Comparison of ENCODE assay signal across 15 cellular contexts in the genomic region with DNA sequence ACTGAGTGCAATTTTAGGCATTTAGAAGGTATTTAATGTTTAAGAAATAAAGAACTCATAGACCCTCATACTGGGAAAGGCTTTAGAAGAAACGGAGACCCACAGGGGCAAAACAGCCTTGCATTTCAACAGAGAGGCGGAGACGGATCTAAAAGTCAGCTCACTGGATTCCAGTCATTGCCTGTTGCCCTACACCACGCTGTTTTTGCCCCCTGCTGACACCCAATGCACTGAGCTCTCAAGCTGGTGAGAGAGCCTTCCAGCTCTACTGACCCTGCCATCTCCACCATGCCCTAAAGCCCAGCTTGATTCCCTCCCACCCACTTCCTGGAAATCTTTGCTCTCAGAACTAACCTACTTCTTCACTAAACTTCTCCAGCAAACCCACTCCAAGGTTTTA. TPM values are rescaled to one million over a fixed set of nuclear protein-coding genes. Genes with fewer than 3 reads are reported as not detected.
DNase-seq lines count a peak whose midpoint lies in the region; ATAC-seq and TF ChIP-seq lines count a peak whose summit lies in the region.
"Had no signal": no experiment of that assay in that cellular context is flagged by ENCODE, and none has a peak within 500 bp of the region (broad histone marks: within the 10 kb centered on the region; RNA-seq: fewer than 3 reads in every experiment).

No MANE protein-coding gene starts in this region.

- no peak overlapping the region for H3K14ac ChIP-seq in H9 (ENCODE audit: insufficient read depth, low read length)

- H3K4me3 Mint-ChIP-seq in CD8-positive, alpha-beta T cell, result peak overlapping the region; percentile 93
- H3K4me3 Mint-ChIP-seq in H9, result no peak overlapping the region
- H3K4me3 Mint-ChIP-seq in activated CD4-positive, alpha-beta memory T cell treated with anti-CD3 and anti-CD28 coated beads, Interleukin-2, amount 10 ng/mL, durations not matched to agents 7 days and 5 days, result peak overlapping the region; percentile 68
- H3K4me3 Mint-ChIP-seq in naive thymus-derived CD8-positive, alpha-beta T cell, result peak overlapping the region in 9 of 10 donors; percentile 22 to 95 (median 92)

- peak overlapping the region; percentile 97 for H3K27ac Mint-ChIP-seq in CD8-positive, alpha-beta T cell
- H3K27ac Mint-ChIP-seq in H9, result no peak overlapping the region
- peak overlapping the region; percentile 91 for H3K27ac Mint-ChIP-seq in activated CD4-positive, alpha-beta memory T cell treated with anti-CD3 and anti-CD28 coated beads, Interleukin-2, amount 10 ng/mL, durations not matched to agents 7 days and 5 days
- H3K27ac Mint-ChIP-seq in naive thymus-derived CD8-positive, alpha-beta T cell, result peak overlapping the region; percentile 56 to 98 (median 94)

- H2BK20ac ChIP-seq in H9 (ENCODE audit: low read depth, low read length, poor library complexity, severe bottlenecking), result no peak overlapping the region

- H4K8ac ChIP-seq in H9 (replicated peaks; ENCODE audit: insufficient read length, low read depth, low read length), result no peak overlapping the region

- no peak for DNase-seq in CD8-positive, alpha-beta T cell
- DNase-seq in H9, result peak; percentile 45
- DNase-seq in activated CD4-positive, alpha-beta memory T cell treated with anti-CD3 and anti-CD28 coated beads, Interleukin-2, amount 10 ng/mL, durations not matched to agents 7 days and 5 days, result no peak
- DNase-seq in naive thymus-derived CD8-positive, alpha-beta T cell, result no peak
- no peak for DNase-seq in DMS53 (lab: John Stamatoyannopoulos, UW)
- DNase-seq in OCI-M2 (lab: John Stamatoyannopoulos, UW; ENCODE audit: unreplicated experiment), result no peak
- no peak for DNase-seq in activated CD4-positive, CD25-positive, alpha-beta regulatory T cell treated with anti-CD3 and anti-CD28 coated beads, Interleukin-2, amount 50 U/mL, for 72 hours
- DNase-seq: activated CD8-positive, alpha-beta memory T cell treated with anti-CD3 and anti-CD28 coated beads, Interleukin-2, amount 50 U/mL, for 4 hours; COR-L47; dermis blood vessel endothelial cell; NCI-H1105; NCI-H446 treated with DMSO at 0.1 percent for 48 hours; Peyer's patch had no signal

- H3K36me3 ChIP-seq in CD8-positive, alpha-beta T cell (ENCODE audit: insufficient read depth, low read length), result no peaks in the 10 kb centered on the region
- H3K36me3 ChIP-seq: ascending aorta, Peyer's patch had no signal

- H4K20me1 ChIP-seq in H9 (ENCODE audit: control insufficient read depth, insufficient read depth, insufficient read length), result no peaks in the 10 kb centered on the region

- H3K4me1 Mint-ChIP-seq in CD8-positive, alpha-beta T cell (ENCODE audit: low read depth), result peaks cover 57% of the 10 kb centered on the region
- H3K4me1 Mint-ChIP-seq in H9, result peaks cover 14% of the 10 kb centered on the region in 2 experiments
- peaks cover 69% of the 10 kb centered on the region for H3K4me1 Mint-ChIP-seq in activated CD4-positive, alpha-beta memory T cell treated with anti-CD3 and anti-CD28 coated beads, Interleukin-2, amount 10 ng/mL, durations not matched to agents 7 days and 5 days
- H3K4me1 Mint-ChIP-seq in naive thymus-derived CD8-positive, alpha-beta T cell, result peaks cover 20 to 60% (median 49%) of the 10 kb centered on the region in 4 donors

- H2BK120ac ChIP-seq in H9 (ENCODE audit: low read depth, low read length, poor library complexity, severe bottlenecking), result no peak overlapping the region

- H3K27me3 Mint-ChIP-seq in CD8-positive, alpha-beta T cell (ENCODE audit: low read depth), result no peaks in the 10 kb centered on the region
- peaks cover 52% of the 10 kb centered on the region for H3K27me3 Mint-ChIP-seq in H9 (ENCODE audit: low read depth)
- no peaks in the 10 kb centered on the region for H3K27me3 Mint-ChIP-seq in activated CD4-positive, alpha-beta memory T cell treated with anti-CD3 and anti-CD28 coated beads, Interleukin-2, amount 10 ng/mL, durations not matched to agents 7 days and 5 days
- H3K27me3 Mint-ChIP-seq in naive thymus-derived CD8-positive, alpha-beta T cell, result no peaks in the 10 kb centered on the region

- no peak overlapping the region for H3K23ac ChIP-seq in H9 (ENCODE audit: insufficient read length, low read depth, low read length)

- no peaks in the 10 kb centered on the region for H3K9me3 ChIP-seq in CD8-positive, alpha-beta T cell (ENCODE audit: low read length)
- H3K9me3 ChIP-seq in H9 (ENCODE audit: control insufficient read depth, low read depth, low read length), result no peaks in the 10 kb centered on the region
- H3K9me3 ChIP-seq: ascending aorta, Peyer's patch had no signal

- H3K9ac ChIP-seq in H9 (ENCODE audit: extremely low read depth, insufficient read length, low read length), result no peak overlapping the region

- H3K56ac ChIP-seq in H9 (ENCODE audit: insufficient read length, low read depth, low read length), result no peak overlapping the region

- H3K79me2 ChIP-seq in H9 (ENCODE audit: insufficient read depth, low read length), result no peaks in the 10 kb centered on the region

- no peak overlapping the region for H3K4me3 ChIP-seq in CD8-positive, alpha-beta T cell (ENCODE audit: low read depth, low read length)

- no peak overlapping the region for H2BK5ac ChIP-seq in H9 (ENCODE audit: insufficient read length, low read length)

- POLR2A ChIA-PET in CD8-positive, alpha-beta T cell (lab: Charles Lee), result interaction anchor here (1.4 to 23.3 kb wide), 3 partner anchors 8 to 32 kb away, joined by 6 to 377 read pairs (median 298); a partner anchor contains a TSS
- POLR2A ChIA-PET in activated CD4-positive, alpha-beta memory T cell treated with anti-CD3 and anti-CD28 coated beads, Interleukin-2, amount 10 ng/mL, durations not matched to agents 7 days and 5 days (lab: Charles Lee), result interaction anchor here (0.9 to 15.2 kb wide), 6 partner anchors 8 to 75 kb away, joined by 3 to 799 read pairs (median 4); a partner anchor contains a TSS
- POLR2A ChIA-PET in naive thymus-derived CD8-positive, alpha-beta T cell (lab: Charles Lee), result interaction anchor here (1.4 to 34.0 kb wide), 3 partner anchors 8 to 65 kb away, joined by 4 to 1192 read pairs (median 9); a partner anchor contains a TSS

- no peak overlapping the region for H3K18ac ChIP-seq in H9 (ENCODE audit: insufficient read length, low read depth, low read length)

- no peak overlapping the region for H3K4me2 ChIP-seq in H9 (ENCODE audit: insufficient read depth, insufficient read length, low read length)

- no peak for ATAC-seq in CD8-positive, alpha-beta T cell
- ATAC-seq in naive thymus-derived CD8-positive, alpha-beta T cell, result no peak

- CTCF ChIA-PET in CD8-positive, alpha-beta T cell (lab: Charles Lee), result interaction anchor here (0.9 to 3.6 kb wide), 26 partner anchors 11 to 182 kb away, joined by 3 to 68 read pairs (median 6); no protein-coding TSS in a partner anchor
- CTCF ChIA-PET in activated CD4-positive, alpha-beta memory T cell treated with anti-CD3 and anti-CD28 coated beads, Interleukin-2, amount 10 ng/mL, durations not matched to agents 7 days and 5 days (lab: Charles Lee), result interaction anchor here (0.6 to 6.8 kb wide), 35 partner anchors 9 to 379 kb away, joined by 3 to 115 read pairs (median 5); a partner anchor contains a TSS

- WGBS in H9 (ENCODE audit: extremely low coverage, insufficient read length, low lambda C conversion rate), result no CpG with 5 or more reads among the region's 4 CpGs

- no peak overlapping the region for H4K91ac ChIP-seq in H9 (ENCODE audit: insufficient read length, low read depth, low read length)

- no peak overlapping the region for H2BK12ac ChIP-seq in H9 (ENCODE audit: insufficient read length, low read depth, low read length)

- H3K36me3 Mint-ChIP-seq in CD8-positive, alpha-beta T cell, result no peaks in the 10 kb centered on the region
- H3K36me3 Mint-ChIP-seq in H9 (ENCODE audit: insufficient read depth in 1 of 3, low read depth in 3 of 3), result no peaks in the 10 kb centered on the region
- no peaks in the 10 kb centered on the region for H3K36me3 Mint-ChIP-seq in activated CD4-positive, alpha-beta memory T cell treated with anti-CD3 and anti-CD28 coated beads, Interleukin-2, amount 10 ng/mL, durations not matched to agents 7 days and 5 days (ENCODE audit: low read depth)
- no peaks in the 10 kb centered on the region for H3K36me3 Mint-ChIP-seq in naive thymus-derived CD8-positive, alpha-beta T cell

- no peak overlapping the region for H3T11ph ChIP-seq in H9 (ENCODE audit: low read length)

- H3K79me1 ChIP-seq in H9 (ENCODE audit: insufficient read depth, low read depth, low read length, poor library complexity, severe bottlenecking), result no peaks in the 10 kb centered on the region

- no peak overlapping the region for H3K27ac ChIP-seq in CD8-positive, alpha-beta T cell (ENCODE audit: low read depth, low read length)
- H3K27ac ChIP-seq in H9 (ENCODE audit: insufficient read length, low read depth, low read length), result no peak overlapping the region

- H2AK5ac ChIP-seq in H9 (ENCODE audit: insufficient read length, low read length), result no peak overlapping the region

- no peak overlapping the region for H2AFZ ChIP-seq in H9 (ENCODE audit: low read length)

- no peaks in the 10 kb centered on the region for H3K23me2 ChIP-seq in H9 (ENCODE audit: insufficient read length, low read depth, low read length, poor library complexity, severe bottlenecking)

- TF ChIP-seq CTCF in CD8-positive, alpha-beta T cell (IDR thresholded peaks at IDR 0.05), result no peak
- no peak for TF ChIP-seq CTCF in H9 (conservative IDR thresholded peaks at IDR 0.05)

- H4K5ac ChIP-seq in H9 (ENCODE audit: insufficient read length, low read depth, low read length), result no peak overlapping the region

- H2BK15ac ChIP-seq in H9 (ENCODE audit: low read depth, low read length), result no peak overlapping the region

- intact Hi-C loops in CD8-positive, alpha-beta T cell (cut with DNase I, micrococcal nuclease), result loop anchor here (1.0 to 5.0 kb wide), 4 partner anchors 8 to 56 kb away; a partner anchor contains a TSS

- no peaks in the 10 kb centered on the region for H3K27me3 ChIP-seq in CD8-positive, alpha-beta T cell (ENCODE audit: insufficient read depth, low read length)
- peaks cover 2% of the 10 kb centered on the region; the same call in 1 of the 2 replicates for H3K27me3 ChIP-seq in H9 (ENCODE audit: insufficient read depth, low read length)
- H3K27me3 ChIP-seq: ascending aorta, Peyer's patch had no signal

- H3K9me3 Mint-ChIP-seq in CD8-positive, alpha-beta T cell, result no peaks in the 10 kb centered on the region
- H3K9me3 Mint-ChIP-seq in H9, result no peaks in the 10 kb centered on the region
- H3K9me3 Mint-ChIP-seq in activated CD4-positive, alpha-beta memory T cell treated with anti-CD3 and anti-CD28 coated beads, Interleukin-2, amount 10 ng/mL, durations not matched to agents 7 days and 5 days, result no peaks in the 10 kb centered on the region
- H3K9me3 Mint-ChIP-seq in naive thymus-derived CD8-positive, alpha-beta T cell, result no peaks in the 10 kb centered on the region

- no peak overlapping the region for H3K4ac ChIP-seq in H9 (ENCODE audit: low read depth, low read length)

- H3K4me1 ChIP-seq in CD8-positive, alpha-beta T cell (ENCODE audit: insufficient read depth, low read length), result peaks cover 52% of the 10 kb centered on the region
- no peaks in the 10 kb centered on the region for H3K4me1 ChIP-seq in H9 (ENCODE audit: insufficient read depth, low read length)
- H3K4me1 ChIP-seq: ascending aorta had no signal

RNA-seq across cellular contexts. Expression of a gene that starts 7.2 kb away (rescaled TPM):
- 100 to 1,000 TPM; 209 to 230 TPM for total RNA-seq in CD8-positive, alpha-beta T cell
- total RNA-seq in H9 (2021), result not detected in 2 replicates
- total RNA-seq in activated CD4-positive, alpha-beta memory T cell treated with anti-CD3 and anti-CD28 coated beads, Interleukin-2, amount 10 ng/mL, durations not matched to agents 7 days and 5 days, result 100 to 1,000 TPM; 421 to 422 TPM
- 100 to 1,000 TPM; 701 to 717 TPM for total RNA-seq in naive thymus-derived CD8-positive, alpha-beta T cell
- polyA plus RNA-seq in naive thymus-derived CD8-positive, alpha-beta T cell, result 100 to 1,000 TPM; 333 to 540 (median 423) TPM
- total RNA-seq: ascending aorta, dermis blood vessel endothelial cell, lung microvascular endothelial cell had no signal

RNA-seq across cellular contexts. Expression of a gene that starts 35.7 kb away (rescaled TPM):
- under 1 TPM; 0.71 to 0.75 TPM for total RNA-seq in CD8-positive, alpha-beta T cell
- 2.1 and 2.4 TPM in 2 replicates for total RNA-seq in H9 (2021)
- 1 to 10 TPM; 2.1 to 2.2 TPM for total RNA-seq in activated CD4-positive, alpha-beta memory T cell treated with anti-CD3 and anti-CD28 coated beads, Interleukin-2, amount 10 ng/mL, durations not matched to agents 7 days and 5 days
- 1 to 10 TPM; 1.7 to 1.8 TPM for total RNA-seq in naive thymus-derived CD8-positive, alpha-beta T cell
- under 1 TPM; 0.30 to 0.88 (median 0.55) TPM for polyA plus RNA-seq in naive thymus-derived CD8-positive, alpha-beta T cell

RNA-seq across cellular contexts. Expression of a gene that starts 44.0 kb away (rescaled TPM):
- total RNA-seq in CD8-positive, alpha-beta T cell, result not detected
- not detected in 2 replicates for total RNA-seq in H9 (2021)
- 10 to 100 TPM in 1 of 2 experiments, 1 to 10 TPM in 1; 8.7 to 11.4 TPM for total RNA-seq in activated CD4-positive, alpha-beta memory T cell treated with anti-CD3 and anti-CD28 coated beads, Interleukin-2, amount 10 ng/mL, durations not matched to agents 7 days and 5 days
- total RNA-seq in naive thymus-derived CD8-positive, alpha-beta T cell, result not detected
- under 1 TPM in 1 of 3 donors, not detected in 2; 0.30 TPM for polyA plus RNA-seq in naive thymus-derived CD8-positive, alpha-beta T cell
- total RNA-seq: dermis blood vessel endothelial cell, lung microvascular endothelial cell had no signal

RNA-seq across cellular contexts. Expression of a gene that starts 57.3 kb away (rescaled TPM):
- 1 to 10 TPM; 2.5 to 3.4 TPM for total RNA-seq in CD8-positive, alpha-beta T cell
- 7.1 and 8.9 TPM in 2 replicates for total RNA-seq in H9 (2021)
- total RNA-seq in activated CD4-positive, alpha-beta memory T cell treated with anti-CD3 and anti-CD28 coated beads, Interleukin-2, amount 10 ng/mL, durations not matched to agents 7 days and 5 days, result under 1 TPM; 0.10 to 0.25 TPM
- total RNA-seq in naive thymus-derived CD8-positive, alpha-beta T cell, result 1 to 10 TPM; 2.4 to 2.6 TPM
- polyA plus RNA-seq in naive thymus-derived CD8-positive, alpha-beta T cell, result 1 to 10 TPM in 1 of 3 donors, under 1 TPM in 2; 0.49 to 2.1 (median 0.86) TPM

Comparison
In these comparisons a context has a peak if more than half of its experiments do, and no peak if none do; other contexts are left out.
1. H3K27ac Mint-ChIP-seq: peak in CD8-positive, alpha-beta T cell (single experiment), activated CD4-positive, alpha-beta memory T cell treated with anti-CD3 and anti-CD28 coated beads, Interleukin-2, amount 10 ng/mL, durations not matched to agents 7 days and 5 days (single experiment) and naive thymus-derived CD8-positive, alpha-beta T cell (10 of 10); none in H9 (0 of 3).
2. H3K4me3 Mint-ChIP-seq: peak in CD8-positive, alpha-beta T cell (single experiment), activated CD4-positive, alpha-beta memory T cell treated with anti-CD3 and anti-CD28 coated beads, Interleukin-2, amount 10 ng/mL, durations not matched to agents 7 days and 5 days (single experiment) and naive thymus-derived CD8-positive, alpha-beta T cell (9 of 10); none in H9 (0 of 2).
3. RNA of a gene that starts 7.2 kb away (total RNA-seq): 701 to 717 TPM in naive thymus-derived CD8-positive, alpha-beta T cell, 421 to 422 TPM in activated CD4-positive, alpha-beta memory T cell treated with anti-CD3 and anti-CD28 coated beads, Interleukin-2, amount 10 ng/mL, durations not matched to agents 7 days and 5 days and 209 to 230 TPM in CD8-positive, alpha-beta T cell; not detected in H9; every median in the first group is over 100 times any median in the second.